ENCODE assay signal across 12 cellular contexts in the genomic region with DNA sequence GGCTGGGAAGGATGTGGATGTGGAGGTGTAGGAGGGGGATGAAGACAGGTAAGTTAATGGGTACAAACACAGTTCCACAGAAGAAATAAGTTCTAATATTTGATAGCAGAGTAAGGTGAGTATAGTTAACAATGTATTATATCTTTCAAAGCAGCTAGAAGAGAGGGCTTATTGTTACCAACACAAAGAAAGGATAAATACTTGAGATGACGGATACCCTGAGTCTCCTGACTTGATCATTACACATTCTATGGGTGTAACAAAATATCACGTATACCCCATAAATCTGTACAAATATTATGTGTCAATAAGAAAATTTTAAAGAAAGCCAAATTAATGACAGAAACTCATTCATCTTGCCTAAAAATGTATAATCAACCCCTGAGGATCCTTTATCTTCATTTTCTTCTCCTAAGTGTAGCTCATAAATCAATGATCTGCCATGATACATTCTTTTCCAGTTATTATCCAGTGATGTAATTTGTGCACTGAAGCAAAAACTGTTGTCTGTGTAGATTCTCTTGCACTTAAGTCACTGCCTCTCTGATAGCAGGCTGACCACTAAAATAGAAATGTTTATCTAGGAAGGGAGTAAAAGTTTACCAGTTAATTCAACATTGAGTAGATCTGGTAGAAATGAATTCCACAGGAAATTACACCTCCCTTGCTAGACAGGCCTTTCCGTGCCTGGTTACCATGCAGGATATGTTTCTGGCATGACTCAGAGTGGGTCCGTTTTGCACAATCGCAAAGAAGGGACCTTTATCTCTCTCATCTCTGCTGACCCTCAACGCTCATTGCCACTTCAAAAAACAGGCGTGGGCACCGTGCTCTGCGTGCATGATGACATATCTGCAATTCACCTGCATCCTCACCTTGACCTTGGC.
DNase-seq lines count a peak whose midpoint lies in the region; ATAC-seq and TF ChIP-seq lines count a peak whose summit lies in the region.
"Had no signal": no experiment of that assay in that cellular context is flagged by ENCODE, and none has a peak within 500 bp of the region (broad histone marks: within the 10 kb centered on the region; RNA-seq: fewer than 3 reads in every experiment).

No MANE protein-coding gene starts in this region.

- TF ChIP-seq CTCF in Caco-2 (IDR thresholded peaks at IDR 0.05; ENCODE audit: insufficient read depth in 1 of 2, low read depth in 1 of 2, low read length in 1 of 2, severe bottlenecking in 1 of 2, unreplicated experiment in 1 of 2) (no peak), chondrocyte (IDR thresholded peaks at IDR 0.05) (no peak), nephron (IDR thresholded peaks at IDR 0.05; ENCODE audit: unreplicated experiment in 3 of 3) (no peak)

- H3K4me3 Mint-ChIP-seq in Caco-2 (ENCODE audit: unreplicated experiment) (peak overlapping the region; percentile 44), chondrocyte (ENCODE audit: unreplicated experiment) (no peak overlapping the region), nephron (no peak overlapping the region)
- H3K4me3 Mint-ChIP-seq: activated naive CD4-positive, alpha-beta T cell treated with anti-CD3 and anti-CD28 coated beads, Interleukin-2, amount 10 ng/mL, durations not matched to agents 7 days and 5 days had no signal

- H3K36me3 ChIP-seq in Caco-2 (ENCODE audit: control insufficient read depth, insufficient read depth, low read length) (no peaks in the 10 kb centered on the region), MG63 (no peaks in the 10 kb centered on the region)
- H3K36me3 ChIP-seq: ovary had no signal

- H3K27me3 ChIP-seq in Caco-2 (replicated peaks; ENCODE audit: control insufficient read depth, insufficient read depth, low read length) (no peaks in the 10 kb centered on the region), MG63 (no peaks in the 10 kb centered on the region)
- H3K27me3 ChIP-seq: ovary had no signal

- POLR2A ChIA-PET in Caco-2 (lab: Charles Lee): interaction anchor here (0.6 kb wide), 1 partner anchor 673 kb away, joined by 3 read pairs; no protein-coding TSS in a partner anchor

- no peak overlapping the region for H3K4me3 ChIP-seq in Caco-2 (ENCODE audit: low read depth, low read length)
- H3K4me3 ChIP-seq in MG63: no peak overlapping the region
- H3K4me3 ChIP-seq: ovary had no signal

- intact Hi-C loops in Caco-2 (cut with micrococcal nuclease; ENCODE audit: unreplicated experiment): no loop called here

- H3K9me3 Mint-ChIP-seq in Caco-2 (ENCODE audit: unreplicated experiment): no peaks in the 10 kb centered on the region
- no peaks in the 10 kb centered on the region for H3K9me3 Mint-ChIP-seq in chondrocyte (ENCODE audit: low read depth)
- H3K9me3 Mint-ChIP-seq in nephron: no peaks in the 10 kb centered on the region
- H3K9me3 Mint-ChIP-seq: activated naive CD4-positive, alpha-beta T cell treated with anti-CD3 and anti-CD28 coated beads, Interleukin-2, amount 10 ng/mL, durations not matched to agents 7 days and 5 days had no signal

- H3K4me1 Mint-ChIP-seq in Caco-2 (ENCODE audit: low read depth, unreplicated experiment) (peaks cover 21% of the 10 kb centered on the region), chondrocyte (ENCODE audit: low read depth) (peaks cover 68% of the 10 kb centered on the region), nephron (peaks cover 7% of the 10 kb centered on the region)
- H3K4me1 Mint-ChIP-seq: activated naive CD4-positive, alpha-beta T cell treated with anti-CD3 and anti-CD28 coated beads, Interleukin-2, amount 10 ng/mL, durations not matched to agents 7 days and 5 days had no signal

- no TSS peak for BruUV-seq in Caco-2 (replicated peaks; lab: Mats Ljungman, UMichigan)

- DNase-seq in Caco-2 (peak; percentile 55 to 75), MG63 (peak; percentile 79), chondrocyte (ENCODE audit: low spot score) (no peak), NCI-H345 (lab: John Stamatoyannopoulos, UW) (no peak), NCI-H1092 (lab: John Stamatoyannopoulos, UW) (no peak)
- DNase-seq: activated naive CD4-positive, alpha-beta T cell treated with anti-CD3 and anti-CD28 coated beads, Interleukin-2, amount 10 ng/mL, durations not matched to agents 7 days and 5 days; GF-D8; NCI-H446 treated with DMSO at 0.1 percent for 48 hours; ovary had no signal

- TF ChIP-seq POLR2A in GM18505 (IDR thresholded peaks at IDR 0.05; ENCODE audit: borderline replicate concordance, extremely low read depth, insufficient read depth, insufficient read length): no peak

- CTCF ChIA-PET in Caco-2 (lab: Charles Lee): no interaction called here

- H3K36me3 Mint-ChIP-seq in Caco-2 (ENCODE audit: insufficient read depth, unreplicated experiment) (no peaks in the 10 kb centered on the region), chondrocyte (ENCODE audit: low read depth) (peaks cover 1% of the 10 kb centered on the region), nephron (ENCODE audit: low read depth) (no peaks in the 10 kb centered on the region)
- H3K36me3 Mint-ChIP-seq: activated naive CD4-positive, alpha-beta T cell treated with anti-CD3 and anti-CD28 coated beads, Interleukin-2, amount 10 ng/mL, durations not matched to agents 7 days and 5 days had no signal

- no peaks in the 10 kb centered on the region for H3K9me3 ChIP-seq in Caco-2
- H3K9me3 ChIP-seq in MG63: no peaks in the 10 kb centered on the region
- H3K9me3 ChIP-seq: ovary had no signal

- ATAC-seq in GM21526 (IDR thresholded peaks at IDR 0.05; ENCODE audit: low FRiP score, unreplicated experiment): no peak
- no peak for ATAC-seq in GM18505 (IDR thresholded peaks at IDR 0.05; ENCODE audit: unreplicated experiment)

- H3K4me1 ChIP-seq in Caco-2: peaks cover 10% of the 10 kb centered on the region

- H3K27ac Mint-ChIP-seq in Caco-2 (ENCODE audit: unreplicated experiment) (peak overlapping the region; percentile 60), chondrocyte (ENCODE audit: unreplicated experiment) (peak overlapping the region; percentile 91), nephron (peak overlapping the region in 2 of 3 experiments; percentile 5 to 6)
- H3K27ac Mint-ChIP-seq: activated naive CD4-positive, alpha-beta T cell treated with anti-CD3 and anti-CD28 coated beads, Interleukin-2, amount 10 ng/mL, durations not matched to agents 7 days and 5 days had no signal

- H3K27me3 Mint-ChIP-seq in Caco-2 (ENCODE audit: insufficient read depth, unreplicated experiment) (peaks cover 3% of the 10 kb centered on the region), chondrocyte (ENCODE audit: low read depth) (no peaks in the 10 kb centered on the region), nephron (ENCODE audit: low read depth) (peaks cover 3% of the 10 kb centered on the region)
- H3K27me3 Mint-ChIP-seq: activated naive CD4-positive, alpha-beta T cell treated with anti-CD3 and anti-CD28 coated beads, Interleukin-2, amount 10 ng/mL, durations not matched to agents 7 days and 5 days had no signal

Comparison
In these comparisons a context has a peak if more than half of its experiments do, and no peak if none do; other contexts are left out.
1. DNase-seq: peak in Caco-2 (2 of 2) and MG63 (single experiment); none in chondrocyte (single experiment), NCI-H345 (single experiment) and NCI-H1092 (single experiment).
2. H3K27ac Mint-ChIP-seq: peak in every context shown above with its lines; median percentile 91 in chondrocyte; 60 in Caco-2; 6 in nephron.